Comparison of ENCODE assay signal across 9 cellular contexts in the genomic region with DNA sequence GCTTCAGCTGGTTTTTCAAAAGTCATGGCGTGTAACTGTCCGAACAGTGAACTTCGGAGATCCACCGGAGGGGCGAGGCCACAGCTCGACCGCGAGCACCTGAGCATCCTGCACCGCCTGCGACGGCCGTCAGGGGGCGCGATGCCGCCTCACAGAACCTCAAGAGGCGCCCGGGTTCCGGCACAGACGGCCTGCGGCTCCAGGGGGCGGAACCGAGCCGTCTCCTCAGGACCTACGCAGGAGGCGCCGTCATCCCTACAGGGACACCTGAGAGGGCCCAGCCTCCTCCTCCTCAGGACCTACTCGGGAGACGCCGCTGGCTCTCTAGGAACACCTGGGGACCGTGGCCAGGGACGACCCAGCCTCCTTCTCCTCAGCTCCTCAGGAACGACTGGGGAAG. TPM values are rescaled to one million over a fixed set of nuclear protein-coding genes. Genes with fewer than 3 reads are reported as not detected.
A peak's percentile ranks its signal among the peaks of the same experiment; 100 is the strongest.
DNase-seq lines count a peak whose midpoint lies in the region; ATAC-seq, FAIRE-seq and TF ChIP-seq lines count a peak whose summit lies in the region.
"Not testable (repeated sequence)": the region's sequence is repeated elsewhere in the genome, so short reads cannot be mapped to it uniquely, and the experiment has no call there.
"Had no signal": no experiment of that assay in that cellular context is flagged by ENCODE, and none has a peak within 500 bp of the region (broad histone marks: within the 10 kb centered on the region; RNA-seq: fewer than 3 reads in every experiment).

No MANE protein-coding gene starts in this region.

- H3K36me3 Mint-ChIP-seq in activated CD8-positive, alpha-beta T cell treated with anti-CD3 and anti-CD28 coated beads for 36 hours (ENCODE audit: low read depth); activated naive CD8-positive, alpha-beta T cell treated with anti-CD3 and anti-CD28 coated beads, Interleukin-2, amount 50 U/mL, for 24 hours (ENCODE audit: low read depth); natural killer cell: not testable (repeated sequence)

- no CpG with 5 or more reads among the region's 32 CpGs for WGBS in A549 (ENCODE audit: missing lambda C conversion rate)
- 31% methylated on average over 31 of the region's 32 CpGs for WGBS in right cardiac atrium

- H3K27ac Mint-ChIP-seq in activated CD8-positive, alpha-beta T cell treated with anti-CD3 and anti-CD28 coated beads for 36 hours; activated naive CD8-positive, alpha-beta T cell treated with anti-CD3 and anti-CD28 coated beads, Interleukin-2, amount 50 U/mL, for 24 hours: not testable (repeated sequence)
- peak overlapping the region in 1 of 2 donors; percentile 38 for H3K27ac Mint-ChIP-seq in natural killer cell

- H3K27me3 Mint-ChIP-seq in activated CD8-positive, alpha-beta T cell treated with anti-CD3 and anti-CD28 coated beads for 36 hours; activated naive CD8-positive, alpha-beta T cell treated with anti-CD3 and anti-CD28 coated beads, Interleukin-2, amount 50 U/mL, for 24 hours; natural killer cell (ENCODE audit: low read depth in 2 of 2): not testable (repeated sequence)

- DNase-seq in A549 (ENCODE audit: low read depth in 1 of 2, low spot score in 1 of 2), result peak; percentile 29 to 85
- DNase-seq in GM20000 (ENCODE audit: low spot score), result not testable (repeated sequence)
- peak; percentile 15 for DNase-seq in LoVo (ENCODE audit: low spot score)
- DNase-seq in activated CD8-positive, alpha-beta T cell treated with anti-CD3 and anti-CD28 coated beads for 36 hours, result peak; percentile 61
- DNase-seq in activated naive CD8-positive, alpha-beta T cell treated with anti-CD3 and anti-CD28 coated beads, Interleukin-2, amount 50 U/mL, for 24 hours, result peak; percentile 11
- peak in 1 of 3 donors; percentile 49 for DNase-seq in right cardiac atrium
- peak; percentile 55 for DNase-seq in natural killer cell
- DNase-seq in stimulated activated CD4-positive, alpha-beta T cell treated with anti-CD3 and anti-CD28 coated beads, TNF-alpha, amount 100 ng/mL, for 1 hour (ENCODE audit: low read depth in 3 of 3, low spot score in 1 of 3), result peak in 2 of 3 donors; percentile 42 to 58

- not testable (repeated sequence) for H3K4me1 Mint-ChIP-seq in activated CD8-positive, alpha-beta T cell treated with anti-CD3 and anti-CD28 coated beads for 36 hours (ENCODE audit: low read depth); activated naive CD8-positive, alpha-beta T cell treated with anti-CD3 and anti-CD28 coated beads, Interleukin-2, amount 50 U/mL, for 24 hours; natural killer cell

- not testable (repeated sequence) for H3K9me3 ChIP-seq in A549; right cardiac atrium (ENCODE audit: control insufficient read depth, low read length)

- not testable (repeated sequence) for FAIRE-seq in A549 (lab: Jason Lieb, UNC)

- H3K4me3 ChIP-seq in A549, result peak overlapping the region; percentile 39; the same call in 2 of the 3 replicates
- not testable (repeated sequence) for H3K4me3 ChIP-seq in right cardiac atrium (ENCODE audit: low read length)

- intact Hi-C loops in activated CD8-positive, alpha-beta T cell treated with anti-CD3 and anti-CD28 coated beads for 36 hours (cut with micrococcal nuclease); right cardiac atrium (cut with DNase I); natural killer cell (cut with micrococcal nuclease): not testable (repeated sequence)

- ATAC-seq in A549 (peak; percentile 98), right cardiac atrium (peak; percentile 22 to 69), natural killer cell (peak; percentile 82 to 98 (median 92))
- peak; percentile 97 for ATAC-seq in activated CD8-positive, alpha-beta T cell treated with anti-CD3 and anti-CD28 coated beads for 36 hours
- ATAC-seq in activated naive CD8-positive, alpha-beta T cell treated with anti-CD3 and anti-CD28 coated beads, Interleukin-2, amount 50 U/mL, for 24 hours, result peak; percentile 73

- not testable (repeated sequence) for H3K4me3 Mint-ChIP-seq in activated CD8-positive, alpha-beta T cell treated with anti-CD3 and anti-CD28 coated beads for 36 hours; activated naive CD8-positive, alpha-beta T cell treated with anti-CD3 and anti-CD28 coated beads, Interleukin-2, amount 50 U/mL, for 24 hours; natural killer cell

- TF ChIP-seq EP300 in A549 (IDR thresholded peaks at IDR 0.05), result not testable (repeated sequence)

- peak; percentile 17 to 24; a peak in 1 of 5 replicates for TF ChIP-seq RAD21 in A549 (conservative IDR thresholded peaks at IDR 0.05 in 1 of 2, IDR thresholded peaks at IDR 0.05 in 1 of 2)

- not testable (repeated sequence) for H3K9me3 Mint-ChIP-seq in activated CD8-positive, alpha-beta T cell treated with anti-CD3 and anti-CD28 coated beads for 36 hours; activated naive CD8-positive, alpha-beta T cell treated with anti-CD3 and anti-CD28 coated beads, Interleukin-2, amount 50 U/mL, for 24 hours; natural killer cell

- peak overlapping the region; percentile 81 for H3K4me2 ChIP-seq in A549

- not testable (repeated sequence) for H3K27ac ChIP-seq in A549; right cardiac atrium (ENCODE audit: low read length)

- CTCF ChIA-PET in A549 (lab: Yijun Ruan, JAX); activated CD8-positive, alpha-beta T cell treated with anti-CD3 and anti-CD28 coated beads for 36 hours (lab: Charles Lee): not testable (repeated sequence)

- TF ChIP-seq CTCF in A549 (IDR thresholded peaks at IDR 0.05) (peak; percentile 49), GM20000 (IDR thresholded peaks at IDR 0.05; ENCODE audit: extremely low read depth, missing control alignments) (peak; percentile 25), natural killer cell (IDR thresholded peaks at IDR 0.05) (peak; percentile 28)
- TF ChIP-seq CTCF in activated CD8-positive, alpha-beta T cell treated with anti-CD3 and anti-CD28 coated beads for 36 hours (IDR thresholded peaks at IDR 0.05), result peak; percentile 27

- POLR2A ChIA-PET in A549 (lab: Yijun Ruan, JAX); activated CD8-positive, alpha-beta T cell treated with anti-CD3 and anti-CD28 coated beads for 36 hours (lab: Charles Lee): not testable (repeated sequence)

- H3K27me3 ChIP-seq in right cardiac atrium (ENCODE audit: control insufficient read depth, insufficient read depth), result not testable (repeated sequence)

- H3K4me1 ChIP-seq in A549; right cardiac atrium (ENCODE audit: control insufficient read depth, insufficient read depth, low read length): not testable (repeated sequence)

- TF ChIP-seq POLR2A in A549 (IDR thresholded peaks at IDR 0.05; ENCODE audit: low read length), result not testable (repeated sequence)

RNA-seq across cellular contexts. Expression of a gene that starts 29.1 kb away (rescaled TPM):
- polyA plus RNA-seq in A549 (2011; rRNA removed), result not detected in 2 replicates
- not detected in 2 replicates for polyA plus RNA-seq in A549 (2012; cell fraction: cytosol; rRNA removed)
- polyA plus RNA-seq in A549 (2012; cell fraction: nucleus; rRNA removed), result not detected in 2 replicates
- polyA plus RNA-seq in A549 (2017; fragmentation: RNase III; extraction: RNeasy Plus Mini Kit Qiagen cat#74134 plus additional on column Dnase treatment), result not detected in 3 replicates
- polyA minus RNA-seq in A549 (2011; rRNA and poly(A)+ RNA removed), result not detected in 2 replicates
- not detected for total RNA-seq in activated CD8-positive, alpha-beta T cell treated with anti-CD3 and anti-CD28 coated beads for 36 hours
- total RNA-seq in right cardiac atrium, result not detected
- polyA plus RNA-seq in right cardiac atrium, result not detected
- not detected for total RNA-seq in natural killer cell
- total RNA-seq: LHCN-M2 had no signal

Comparison
In these comparisons a context has a peak if more than half of its experiments do, and no peak if none do; other contexts are left out.
1. ATAC-seq: peak in every context shown above with its lines; median percentile 98 in A549; 97 in activated CD8-positive, alpha-beta T cell treated with anti-CD3 and anti-CD28 coated beads for 36 hours; 92 in natural killer cell; 73 in activated naive CD8-positive, alpha-beta T cell treated with anti-CD3 and anti-CD28 coated beads, Interleukin-2, amount 50 U/mL, for 24 hours; 46 in right cardiac atrium.